Comparison of ENCODE assay signal across 32 cellular contexts in the genomic region with DNA sequence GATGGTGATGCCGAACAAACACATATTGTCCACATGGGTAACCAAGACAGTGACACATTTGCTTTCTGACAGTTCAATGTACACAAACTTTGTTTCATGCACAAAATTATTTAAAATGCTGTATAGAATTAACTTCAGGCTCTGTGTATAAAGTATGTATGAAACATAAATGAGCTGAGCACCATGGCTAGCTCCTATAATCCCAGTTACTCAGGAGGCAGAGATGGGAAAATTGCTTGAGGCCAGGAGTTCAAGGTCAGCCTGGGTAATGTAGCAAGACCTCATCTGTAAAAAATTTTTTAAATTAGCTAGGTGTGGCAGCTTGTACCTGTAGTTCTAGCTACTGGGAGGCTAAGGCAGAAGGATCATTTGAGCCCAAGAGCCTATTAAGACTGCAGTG.
"Had no signal": no experiment of that assay in that cellular context is flagged by ENCODE, and none has a peak within 500 bp of the region (broad histone marks: within the 10 kb centered on the region; RNA-seq: fewer than 3 reads in every experiment).

No MANE protein-coding gene starts in this region.

- H3K4me1 ChIP-seq: adrenal gland, body of pancreas, colonic mucosa had no signal

- H3K27ac ChIP-seq: adrenal gland, body of pancreas, cardiac muscle cell, colonic mucosa, WERI-Rb-1 had no signal

- H3K27me3 Mint-ChIP-seq: activated B cell treated with CpG ODN at 0.5 μM for 24 hours; activated CD8-positive, alpha-beta memory T cell treated with anti-CD3 and anti-CD28 coated beads, Interleukin-2, amount 10 ng/mL, durations not matched to agents 7 days and 5 days; activated naive CD4-positive, alpha-beta T cell treated with anti-CD3 and anti-CD28 coated beads, Interleukin-2, amount 50 U/mL, for 24 hours; activated naive CD8-positive, alpha-beta T cell treated with anti-CD3 and anti-CD28 coated beads for 36 hours; activated naive CD8-positive, alpha-beta T cell treated with anti-CD3 and anti-CD28 coated beads, Interleukin-2, amount 50 U/mL, for 24 hours; T-helper 17 cell had no signal

- H3K4me3 Mint-ChIP-seq: activated B cell treated with CpG ODN at 0.5 μM for 24 hours; activated CD4-positive, alpha-beta memory T cell treated with anti-CD3 and anti-CD28 coated beads for 36 hours; activated CD4-positive, alpha-beta T cell treated with anti-CD3 and anti-CD28 coated beads, Interleukin-2, amount 10 ng/mL, durations not matched to agents 24 days and 14 days; activated CD8-positive, alpha-beta memory T cell treated with anti-CD3 and anti-CD28 coated beads, Interleukin-2, amount 10 ng/mL, durations not matched to agents 7 days and 5 days; activated CD8-positive, alpha-beta T cell treated with anti-CD3 and anti-CD28 coated beads, Interleukin-2, amount 10 ng/mL, durations not matched to agents 7 days and 5 days; activated naive CD4-positive, alpha-beta T cell treated with anti-CD3 and anti-CD28 coated beads for 36 hours; activated naive CD4-positive, alpha-beta T cell treated with anti-CD3 and anti-CD28 coated beads, Interleukin-2, amount 50 U/mL, for 24 hours; activated naive CD8-positive, alpha-beta T cell treated with anti-CD3 and anti-CD28 coated beads for 36 hours; activated naive CD8-positive, alpha-beta T cell treated with anti-CD3 and anti-CD28 coated beads, Interleukin-2, amount 50 U/mL, for 24 hours; activated T-helper 1 cell treated with anti-CD3 and anti-CD28 coated beads, Interleukin-12 subunit alpha, Interleukin-12 subunit beta, Interleukin-2, Interleukin-4 antibody, amounts not matched to agents 30 ng/mL and 10 ng/mL and 1 ng/mL, durations not matched to agents 14 hours and 24 hours and 36 hours; T-helper 17 cell; T-helper 2 cell treated with Interferon-gamma antibody and Interleukin-4, amounts not matched to agents 5 μg/mL and 100 μg/mL, for 36 hours had no signal

- H3K27me3 ChIP-seq: adrenal gland, body of pancreas, colonic mucosa had no signal

- H3K9me3 ChIP-seq: adrenal gland, body of pancreas, colonic mucosa had no signal

- H3K36me3 Mint-ChIP-seq: activated CD4-positive, alpha-beta memory T cell treated with anti-CD3 and anti-CD28 coated beads for 36 hours; activated CD8-positive, alpha-beta memory T cell treated with anti-CD3 and anti-CD28 coated beads, Interleukin-2, amount 10 ng/mL, durations not matched to agents 7 days and 5 days; activated naive CD4-positive, alpha-beta T cell treated with anti-CD3 and anti-CD28 coated beads, Interleukin-2, amount 50 U/mL, for 24 hours; activated naive CD8-positive, alpha-beta T cell treated with anti-CD3 and anti-CD28 coated beads for 36 hours had no signal

- H3K9me3 Mint-ChIP-seq: activated B cell treated with CpG ODN at 0.5 μM for 24 hours; activated CD4-positive, alpha-beta memory T cell treated with anti-CD3 and anti-CD28 coated beads for 36 hours; activated naive CD4-positive, alpha-beta T cell treated with anti-CD3 and anti-CD28 coated beads for 36 hours; activated naive CD4-positive, alpha-beta T cell treated with anti-CD3 and anti-CD28 coated beads, Interleukin-2, amount 50 U/mL, for 24 hours; activated naive CD8-positive, alpha-beta T cell treated with anti-CD3 and anti-CD28 coated beads for 36 hours; activated naive CD8-positive, alpha-beta T cell treated with anti-CD3 and anti-CD28 coated beads, Interleukin-2, amount 50 U/mL, for 24 hours; activated T-helper 1 cell treated with anti-CD3 and anti-CD28 coated beads, Interleukin-12 subunit alpha, Interleukin-12 subunit beta, Interleukin-2, Interleukin-4 antibody, amounts not matched to agents 30 ng/mL and 10 ng/mL and 1 ng/mL, durations not matched to agents 14 hours and 24 hours and 36 hours; activated T-helper 2 cell treated with anti-CD3 and anti-CD28 coated beads, Interferon-gamma antibody, Interleukin-2, Interleukin-4, amounts not matched to agents 10 μg/mL and 5 μg/mL and 100 μg/mL, durations not matched to agents 14 hours and 24 hours and 36 hours; T-helper 2 cell treated with Interferon-gamma antibody and Interleukin-4, amounts not matched to agents 5 μg/mL and 100 μg/mL, for 36 hours had no signal

- H3K27ac Mint-ChIP-seq: activated B cell treated with CpG ODN at 0.5 μM for 24 hours; activated CD4-positive, alpha-beta memory T cell treated with anti-CD3 and anti-CD28 coated beads for 36 hours; activated CD4-positive, alpha-beta T cell treated with anti-CD3 and anti-CD28 coated beads, Interleukin-2, amount 10 ng/mL, durations not matched to agents 24 days and 14 days; activated CD8-positive, alpha-beta memory T cell treated with anti-CD3 and anti-CD28 coated beads, Interleukin-2, amount 10 ng/mL, durations not matched to agents 7 days and 5 days; activated CD8-positive, alpha-beta T cell treated with anti-CD3 and anti-CD28 coated beads, Interleukin-2, amount 10 ng/mL, durations not matched to agents 7 days and 5 days; activated naive CD4-positive, alpha-beta T cell treated with anti-CD3 and anti-CD28 coated beads for 36 hours; activated naive CD4-positive, alpha-beta T cell treated with anti-CD3 and anti-CD28 coated beads, Interleukin-2, amount 50 U/mL, for 24 hours; activated naive CD8-positive, alpha-beta T cell treated with anti-CD3 and anti-CD28 coated beads for 36 hours; activated naive CD8-positive, alpha-beta T cell treated with anti-CD3 and anti-CD28 coated beads, Interleukin-2, amount 50 U/mL, for 24 hours; activated T-helper 1 cell treated with anti-CD3 and anti-CD28 coated beads, Interleukin-12 subunit alpha, Interleukin-12 subunit beta, Interleukin-2, Interleukin-4 antibody, amounts not matched to agents 30 ng/mL and 10 ng/mL and 1 ng/mL, durations not matched to agents 14 hours and 24 hours and 36 hours; activated T-helper 2 cell treated with anti-CD3 and anti-CD28 coated beads, Interferon-gamma antibody, Interleukin-2, Interleukin-4, amounts not matched to agents 10 μg/mL and 5 μg/mL and 100 μg/mL, durations not matched to agents 14 hours and 24 hours and 36 hours; T-helper 17 cell; T-helper 2 cell treated with Interferon-gamma antibody and Interleukin-4, amounts not matched to agents 5 μg/mL and 100 μg/mL, for 36 hours had no signal

- H3K36me3 ChIP-seq: adrenal gland, cardiac muscle cell, colonic mucosa, WERI-Rb-1 had no signal

- H3K4me1 Mint-ChIP-seq: activated B cell treated with CpG ODN at 0.5 μM for 24 hours; activated CD4-positive, alpha-beta T cell treated with anti-CD3 and anti-CD28 coated beads, Interleukin-2, amount 10 ng/mL, durations not matched to agents 24 days and 14 days; activated CD8-positive, alpha-beta memory T cell treated with anti-CD3 and anti-CD28 coated beads, Interleukin-2, amount 10 ng/mL, durations not matched to agents 7 days and 5 days; activated naive CD8-positive, alpha-beta T cell treated with anti-CD3 and anti-CD28 coated beads, Interleukin-2, amount 50 U/mL, for 24 hours; T-helper 17 cell had no signal

- DNase-seq: activated B cell treated with CpG ODN at 0.5 μM for 24 hours; activated CD4-positive, alpha-beta memory T cell treated with anti-CD3 and anti-CD28 coated beads for 36 hours; activated CD4-positive, alpha-beta T cell treated with anti-CD3 and anti-CD28 coated beads, Interleukin-2, amount 10 ng/mL, durations not matched to agents 24 days and 14 days; activated CD8-positive, alpha-beta memory T cell treated with anti-CD3 and anti-CD28 coated beads, Interleukin-2, amount 10 ng/mL, durations not matched to agents 7 days and 5 days; activated CD8-positive, alpha-beta memory T cell treated with anti-CD3 and anti-CD28 coated beads, Interleukin-2, amount 50 U/mL, for 4 hours; activated CD8-positive, alpha-beta T cell treated with anti-CD3 and anti-CD28 coated beads, Interleukin-2, amount 10 ng/mL, durations not matched to agents 7 days and 5 days; activated effector memory CD4-positive, alpha-beta T cell treated with anti-CD3 and anti-CD28 coated beads, Interleukin-2, amount 50 U/mL, for 16 hours; activated naive CD4-positive, alpha-beta T cell treated with anti-CD3 and anti-CD28 coated beads for 36 hours; activated naive CD8-positive, alpha-beta T cell treated with anti-CD3 and anti-CD28 coated beads for 36 hours; activated naive CD8-positive, alpha-beta T cell treated with anti-CD3 and anti-CD28 coated beads, Interleukin-2, amount 50 U/mL, for 24 hours; activated T-cell treated with anti-CD3 and anti-CD28 coated beads, Interleukin-2, amount 50 U/mL, for 1 hour; activated T-cell treated with anti-CD3 and anti-CD28 coated beads, Interleukin-2, amount 50 U/mL, for 48 hours; adrenal gland; amygdala; aorta; body of pancreas; central memory CD4-positive, alpha-beta T cell; cerebellar nuclear complex; colonic mucosa; effector CD8-positive, alpha-beta T cell; foreskin fibroblast; head of caudate nucleus; T-helper 1 cell; T-helper 17 cell; T1000; WERI-Rb-1 had no signal

- H3K4me3 ChIP-seq: adrenal gland, body of pancreas, cardiac muscle cell, colonic mucosa had no signal

- ATAC-seq: activated CD4-positive, CD25-positive, alpha-beta regulatory T cell treated with anti-CD3 and anti-CD28 coated beads, Interleukin-2, amount 50 U/mL, for 24 hours; activated CD8-positive, alpha-beta memory T cell treated with anti-CD3 and anti-CD28 coated beads, Interleukin-2, amount 10 ng/mL, durations not matched to agents 7 days and 5 days; activated CD8-positive, alpha-beta T cell treated with anti-CD3 and anti-CD28 coated beads, Interleukin-2, amount 10 ng/mL, durations not matched to agents 7 days and 5 days; activated naive CD8-positive, alpha-beta T cell treated with anti-CD3 and anti-CD28 coated beads, Interleukin-2, amount 50 U/mL, for 24 hours; body of pancreas; T-helper 17 cell had no signal
